Comparison of ENCODE assay signal across 1 cellular context in the genomic region with DNA sequence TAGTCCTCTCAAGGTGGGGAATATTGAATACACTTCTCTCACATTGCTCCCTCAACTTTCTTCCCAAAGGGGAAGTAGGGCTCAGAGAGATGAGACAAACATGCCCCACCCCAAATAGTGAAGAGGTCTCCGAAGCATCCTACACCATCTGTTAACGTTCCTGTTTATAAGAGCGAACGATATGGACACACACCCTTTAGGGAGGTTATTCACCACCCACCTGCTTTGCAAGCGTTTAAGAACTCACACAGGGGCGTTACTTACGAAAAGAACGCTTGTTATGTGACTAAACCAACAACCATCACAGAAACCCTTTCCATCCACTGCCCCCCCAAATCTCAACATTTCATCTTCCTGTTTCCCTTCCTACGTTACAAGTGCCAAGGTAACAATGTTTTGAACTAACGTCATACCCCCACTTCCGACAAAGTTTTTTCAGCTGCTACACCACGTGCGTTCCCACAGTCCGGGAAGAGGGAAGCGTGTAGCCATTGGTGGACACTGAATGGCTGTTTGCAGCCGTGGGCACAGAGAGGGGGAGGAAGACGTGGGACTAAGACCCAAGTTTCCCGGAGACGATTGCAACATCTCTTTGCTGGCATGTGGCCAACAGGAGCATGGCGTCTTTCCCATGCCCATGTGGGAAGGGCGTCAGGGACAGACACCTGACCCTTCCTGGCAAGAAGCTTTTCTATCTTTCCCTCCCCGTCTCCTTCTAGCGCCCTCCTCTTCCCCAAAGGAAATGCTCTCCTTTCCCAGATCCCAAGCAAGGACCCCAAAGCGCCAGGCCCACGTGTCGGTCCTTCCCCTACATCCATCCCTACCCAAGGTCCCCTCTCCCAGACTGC.
A peak's percentile ranks its signal among the peaks of the same experiment; 100 is the strongest.
TF ChIP-seq lines count a peak whose summit lies in the region.

No MANE protein-coding gene starts in this region.

TF ChIP-seq in HepG2, 621 proteins besides CTCF, POLR2A, EP300 and RAD21 (continued from another document and continues in another):
- TF ChIP-seq TEF (CRISPR knock-in tag; IDR thresholded peaks at IDR 0.05) = no peak
- TF ChIP-seq PHF8 (CRISPR knock-in tag; IDR thresholded peaks at IDR 0.05) = peak; percentile 55
- no peak for TF ChIP-seq ZNF703 (CRISPR knock-in tag; IDR thresholded peaks at IDR 0.05; ENCODE audit: borderline replicate concordance)
- TF ChIP-seq KDM6A (CRISPR knock-in tag; IDR thresholded peaks at IDR 0.05; ENCODE audit: low read depth) = no peak
- peak; percentile 40; the same call in 1 of the 2 replicates for TF ChIP-seq ZNF747 (CRISPR knock-in tag; IDR thresholded peaks at IDR 0.05; ENCODE audit: borderline replicate concordance)
- TF ChIP-seq ZNF263 (CRISPR knock-in tag; IDR thresholded peaks at IDR 0.05) = no peak
- TF ChIP-seq ZNF414 (CRISPR knock-in tag; IDR thresholded peaks at IDR 0.05) = 0 out of 2 replicates have a peak, but pooled peaks have one; percentile 60
- peak; percentile 71; the same call in 1 of the 2 replicates for TF ChIP-seq GLI4 (CRISPR knock-in tag; IDR thresholded peaks at IDR 0.05; ENCODE audit: borderline replicate concordance)
- TF ChIP-seq NPAS2 (CRISPR knock-in tag; IDR thresholded peaks at IDR 0.05; ENCODE audit: borderline replicate concordance) = no peak
- TF ChIP-seq NRL (CRISPR knock-in tag; IDR thresholded peaks at IDR 0.05; ENCODE audit: borderline replicate concordance) = no peak
- no peak for TF ChIP-seq HNRNPK (IDR thresholded peaks at IDR 0.05; ENCODE audit: low read depth, low read length, poor library complexity, severe bottlenecking)
- no peak for TF ChIP-seq ZNF598 (CRISPR knock-in tag; IDR thresholded peaks at IDR 0.05; ENCODE audit: borderline replicate concordance)
- no peak for TF ChIP-seq RBM22 (optimal IDR thresholded peaks at IDR 0.05; ENCODE audit: low read length)
- no peak for TF ChIP-seq LBX2 (CRISPR knock-in tag; IDR thresholded peaks at IDR 0.05; ENCODE audit: borderline replicate concordance)
- peak; percentile 89; the same call in 1 of the 2 replicates for TF ChIP-seq MIER3 (CRISPR knock-in tag; IDR thresholded peaks at IDR 0.05; ENCODE audit: borderline replicate concordance)
- peak; percentile 41 for TF ChIP-seq ZNF407 (CRISPR knock-in tag; IDR thresholded peaks at IDR 0.05; ENCODE audit: not compliant biosample characterization)
- TF ChIP-seq HCFC1 (IDR thresholded peaks at IDR 0.05; ENCODE audit: low read depth, low read length) = no peak
- peak; percentile 59; the same call in 1 of the 2 replicates for TF ChIP-seq YEATS2 (CRISPR knock-in tag; IDR thresholded peaks at IDR 0.05; ENCODE audit: borderline replicate concordance)
- no peak for TF ChIP-seq FOXP1 (IDR thresholded peaks at IDR 0.05)
- TF ChIP-seq FOXP1 (CRISPR knock-in tag; IDR thresholded peaks at IDR 0.05) = 0 out of 2 replicates have a peak, but pooled peaks have one; percentile 10
- peak; percentile 34; the same call in 1 of the 2 replicates for TF ChIP-seq GZF1 (CRISPR knock-in tag; IDR thresholded peaks at IDR 0.05)
- TF ChIP-seq ZNF3 (CRISPR knock-in tag; IDR thresholded peaks at IDR 0.05) = no peak
- TF ChIP-seq, protein P1, sequence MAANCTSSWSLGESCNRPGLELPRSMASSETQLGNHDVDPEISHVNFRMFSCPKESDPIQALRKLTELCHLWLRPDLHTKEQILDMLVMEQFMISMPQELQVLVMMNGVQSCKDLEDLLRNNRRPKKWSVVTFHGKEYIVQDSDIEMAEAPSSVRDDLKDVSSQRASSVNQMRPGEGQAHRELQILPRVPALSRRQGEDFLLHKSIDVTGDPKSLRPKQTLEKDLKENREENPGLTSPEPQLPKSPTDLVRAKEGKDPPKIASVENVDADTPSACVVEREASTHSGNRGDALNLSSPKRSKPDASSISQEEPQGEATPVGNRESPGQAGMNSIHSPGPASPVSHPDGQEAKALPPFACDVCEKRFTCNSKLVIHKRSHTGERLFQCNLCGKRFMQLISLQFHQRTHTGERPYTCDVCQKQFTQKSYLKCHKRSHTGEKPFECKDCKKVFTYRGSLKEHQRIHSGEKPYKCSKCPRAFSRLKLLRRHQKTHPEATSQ (CRISPR knock-in tag; IDR thresholded peaks at IDR 0.05; ENCODE audit: borderline replicate concordance) = peak; percentile 55; the same call in 1 of the 2 replicates
- TF ChIP-seq FOXO1 (CRISPR knock-in tag; IDR thresholded peaks at IDR 0.05) = no peak; the same call in 1 of the 2 replicates
- 0 out of 2 replicates have a peak, but pooled peaks have one; percentile 31 for TF ChIP-seq FLYWCH1 (CRISPR knock-in tag; IDR thresholded peaks at IDR 0.05)
- TF ChIP-seq ZSCAN21 (CRISPR knock-in tag; IDR thresholded peaks at IDR 0.05; ENCODE audit: borderline replicate concordance) = peak; percentile 76; the same call in 1 of the 2 replicates
- 0 out of 2 replicates have a peak, but pooled peaks have one; percentile 57 for TF ChIP-seq NFIB (CRISPR knock-in tag; IDR thresholded peaks at IDR 0.05; ENCODE audit: borderline replicate concordance)
- no peak for TF ChIP-seq MAZ (IDR thresholded peaks at IDR 0.05; ENCODE audit: borderline replicate concordance, low read depth, low read length)
- peak; percentile 74; the same call in 1 of the 2 replicates for TF ChIP-seq MAZ (CRISPR knock-in tag; IDR thresholded peaks at IDR 0.05; ENCODE audit: low read depth)
- peak; percentile 65; the same call in 1 of the 2 replicates for TF ChIP-seq NFKBIZ (CRISPR knock-in tag; IDR thresholded peaks at IDR 0.05)
- TF ChIP-seq ATF7 (IDR thresholded peaks at IDR 0.05) = no peak; the same call in 1 of the 2 replicates
- no peak for TF ChIP-seq ATF7 (CRISPR knock-in tag; IDR thresholded peaks at IDR 0.05)
- peak; percentile 37; the same call in 1 of the 2 replicates for TF ChIP-seq SOX5 (CRISPR knock-in tag; IDR thresholded peaks at IDR 0.05; ENCODE audit: borderline replicate concordance)
- TF ChIP-seq, protein P2, sequence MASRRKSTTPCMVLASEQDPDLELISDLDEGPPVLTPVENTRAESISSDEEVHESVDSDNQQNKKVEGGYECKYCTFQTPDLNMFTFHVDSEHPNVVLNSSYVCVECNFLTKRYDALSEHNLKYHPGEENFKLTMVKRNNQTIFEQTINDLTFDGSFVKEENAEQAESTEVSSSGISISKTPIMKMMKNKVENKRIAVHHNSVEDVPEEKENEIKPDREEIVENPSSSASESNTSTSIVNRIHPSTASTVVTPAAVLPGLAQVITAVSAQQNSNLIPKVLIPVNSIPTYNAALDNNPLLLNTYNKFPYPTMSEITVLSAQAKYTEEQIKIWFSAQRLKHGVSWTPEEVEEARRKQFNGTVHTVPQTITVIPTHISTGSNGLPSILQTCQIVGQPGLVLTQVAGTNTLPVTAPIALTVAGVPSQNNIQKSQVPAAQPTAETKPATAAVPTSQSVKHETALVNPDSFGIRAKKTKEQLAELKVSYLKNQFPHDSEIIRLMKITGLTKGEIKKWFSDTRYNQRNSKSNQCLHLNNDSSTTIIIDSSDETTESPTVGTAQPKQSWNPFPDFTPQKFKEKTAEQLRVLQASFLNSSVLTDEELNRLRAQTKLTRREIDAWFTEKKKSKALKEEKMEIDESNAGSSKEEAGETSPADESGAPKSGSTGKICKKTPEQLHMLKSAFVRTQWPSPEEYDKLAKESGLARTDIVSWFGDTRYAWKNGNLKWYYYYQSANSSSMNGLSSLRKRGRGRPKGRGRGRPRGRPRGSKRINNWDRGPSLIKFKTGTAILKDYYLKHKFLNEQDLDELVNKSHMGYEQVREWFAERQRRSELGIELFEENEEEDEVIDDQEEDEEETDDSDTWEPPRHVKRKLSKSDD (CRISPR knock-in tag; IDR thresholded peaks at IDR 0.05; ENCODE audit: low read depth) = peak; percentile 78; the same call in 1 of the 2 replicates
- TF ChIP-seq, protein P3, sequence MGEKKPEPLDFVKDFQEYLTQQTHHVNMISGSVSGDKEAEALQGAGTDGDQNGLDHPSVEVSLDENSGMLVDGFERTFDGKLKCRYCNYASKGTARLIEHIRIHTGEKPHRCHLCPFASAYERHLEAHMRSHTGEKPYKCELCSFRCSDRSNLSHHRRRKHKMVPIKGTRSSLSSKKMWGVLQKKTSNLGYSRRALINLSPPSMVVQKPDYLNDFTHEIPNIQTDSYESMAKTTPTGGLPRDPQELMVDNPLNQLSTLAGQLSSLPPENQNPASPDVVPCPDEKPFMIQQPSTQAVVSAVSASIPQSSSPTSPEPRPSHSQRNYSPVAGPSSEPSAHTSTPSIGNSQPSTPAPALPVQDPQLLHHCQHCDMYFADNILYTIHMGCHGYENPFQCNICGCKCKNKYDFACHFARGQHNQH (CRISPR knock-in tag; IDR thresholded peaks at IDR 0.05) = peak; percentile 59; the same call in 1 of the 2 replicates
- no peak for TF ChIP-seq GATA4 (IDR thresholded peaks at IDR 0.05; ENCODE audit: borderline replicate concordance, low read depth)
- TF ChIP-seq, protein P4, sequence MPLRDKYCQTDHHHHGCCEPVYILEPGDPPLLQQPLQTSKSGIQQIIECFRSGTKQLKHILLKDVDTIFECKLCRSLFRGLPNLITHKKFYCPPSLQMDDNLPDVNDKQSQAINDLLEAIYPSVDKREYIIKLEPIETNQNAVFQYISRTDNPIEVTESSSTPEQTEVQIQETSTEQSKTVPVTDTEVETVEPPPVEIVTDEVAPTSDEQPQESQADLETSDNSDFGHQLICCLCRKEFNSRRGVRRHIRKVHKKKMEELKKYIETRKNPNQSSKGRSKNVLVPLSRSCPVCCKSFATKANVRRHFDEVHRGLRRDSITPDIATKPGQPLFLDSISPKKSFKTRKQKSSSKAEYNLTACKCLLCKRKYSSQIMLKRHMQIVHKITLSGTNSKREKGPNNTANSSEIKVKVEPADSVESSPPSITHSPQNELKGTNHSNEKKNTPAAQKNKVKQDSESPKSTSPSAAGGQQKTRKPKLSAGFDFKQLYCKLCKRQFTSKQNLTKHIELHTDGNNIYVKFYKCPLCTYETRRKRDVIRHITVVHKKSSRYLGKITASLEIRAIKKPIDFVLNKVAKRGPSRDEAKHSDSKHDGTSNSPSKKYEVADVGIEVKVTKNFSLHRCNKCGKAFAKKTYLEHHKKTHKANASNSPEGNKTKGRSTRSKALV (CRISPR knock-in tag; IDR thresholded peaks at IDR 0.05) = 0 out of 2 replicates have a peak, but pooled peaks have one; percentile 21
- peak; percentile 49; the same call in 1 of the 2 replicates for TF ChIP-seq ETV5 (CRISPR knock-in tag; IDR thresholded peaks at IDR 0.05; ENCODE audit: borderline replicate concordance)
